ENCODE assay signal across 1 cellular context in genomic region chr3:127002195-127003174, GRCh38.
A peak's percentile ranks its signal among the peaks of the same experiment; 100 is the strongest.
TF ChIP-seq lines count a peak whose summit lies in the region.

No MANE protein-coding gene starts in this region.

TF ChIP-seq in GM12878, 131 proteins besides CTCF, POLR2A, EP300 and RAD21:
- 0 out of 2 replicates have a peak, but pooled peaks have one; percentile 11 for TF ChIP-seq EED (IDR thresholded peaks at IDR 0.05; ENCODE audit: low read depth)
- no peak for TF ChIP-seq RCOR1 (conservative IDR thresholded peaks at IDR 0.05; ENCODE audit: low read depth, low read length)
- TF ChIP-seq GATAD2B (conservative IDR thresholded peaks at IDR 0.05; ENCODE audit: low read depth), result peak; percentile 63; the same call in 1 of the 2 replicates
- 0 out of 2 replicates have a peak, but pooled peaks have one; percentile 13 for TF ChIP-seq RELB (IDR thresholded peaks at IDR 0.05; ENCODE audit: low read depth)
- no peak for TF ChIP-seq E4F1 (IDR thresholded peaks at IDR 0.05; ENCODE audit: borderline replicate concordance, partially characterized antibody)
- TF ChIP-seq ZSCAN29 (IDR thresholded peaks at IDR 0.05), result no peak
- peak; percentile 72 for TF ChIP-seq MTA2 (IDR thresholded peaks at IDR 0.05; ENCODE audit: low read depth)
- TF ChIP-seq ASH2L (IDR thresholded peaks at IDR 0.05; ENCODE audit: borderline replicate concordance, low read depth), result no peak
- TF ChIP-seq MYC (IDR thresholded peaks at IDR 0.05; ENCODE audit: insufficient read depth, insufficient read length, insufficient replicate concordance, low read length, severe bottlenecking), result no peak
- peak; percentile 64; the same call in 1 of the 2 replicates for TF ChIP-seq TCF12 (IDR thresholded peaks at IDR 0.05; ENCODE audit: low read depth, low read length)
- TF ChIP-seq ZNF207 (IDR thresholded peaks at IDR 0.05; ENCODE audit: borderline replicate concordance), result no peak
- peak; percentile 56 for TF ChIP-seq IKZF1 (conservative IDR thresholded peaks at IDR 0.05)
- no peak for TF ChIP-seq SP1 (IDR thresholded peaks at IDR 0.05; ENCODE audit: low read depth, low read length)
- 0 out of 2 replicates have a peak, but pooled peaks have one; percentile 35 for TF ChIP-seq DPF2 (IDR thresholded peaks at IDR 0.05)
- TF ChIP-seq ZBTB33 (IDR thresholded peaks at IDR 0.05), result no peak
- TF ChIP-seq KAT2A (conservative IDR thresholded peaks at IDR 0.05; ENCODE audit: control insufficient read depth, low read depth, low read length), result no peak
- TF ChIP-seq JUND (IDR thresholded peaks at IDR 0.05; ENCODE audit: low read depth, low read length), result no peak
- no peak for TF ChIP-seq SMAD1 (IDR thresholded peaks at IDR 0.05; ENCODE audit: low read depth, partially characterized antibody)
- TF ChIP-seq SREBF1 (IDR thresholded peaks at IDR 0.05; ENCODE audit: low read length), result no peak
- TF ChIP-seq ZNF274 (IDR thresholded peaks at IDR 0.05; ENCODE audit: insufficient read depth, insufficient read length), result no peak
- TF ChIP-seq POU2F2 (IDR thresholded peaks at IDR 0.05; ENCODE audit: borderline replicate concordance, low read depth, low read length), result no peak
- TF ChIP-seq NR2F1 (conservative IDR thresholded peaks at IDR 0.05), result peak; percentile 6; the same call in 1 of the 2 replicates
- peak in 1 of 2 experiments; percentile 41; a peak in 1 of 4 replicates for TF ChIP-seq SRF (IDR thresholded peaks at IDR 0.05; ENCODE audit: low read depth in 2 of 2, low read length in 2 of 2)
- no peak for TF ChIP-seq TBL1XR1 (IDR thresholded peaks at IDR 0.05; ENCODE audit: low read depth, low read length)
- TF ChIP-seq SIX5 (IDR thresholded peaks at IDR 0.05; ENCODE audit: low read depth, low read length, severe bottlenecking), result no peak
- TF ChIP-seq SREBF2 (IDR thresholded peaks at IDR 0.05; ENCODE audit: low read length), result no peak
- no peak for TF ChIP-seq ZNF217 (IDR thresholded peaks at IDR 0.05)
- TF ChIP-seq CBX5 (IDR thresholded peaks at IDR 0.05; ENCODE audit: low read depth), result no peak
- TF ChIP-seq HSF1 (IDR thresholded peaks at IDR 0.05; ENCODE audit: low read depth, low read length), result no peak
- no peak for TF ChIP-seq CEBPZ (IDR thresholded peaks at IDR 0.05; ENCODE audit: low read depth, low read length)
- no peak for TF ChIP-seq E2F4 (IDR thresholded peaks at IDR 0.05; ENCODE audit: low read depth, low read length)
- TF ChIP-seq RB1 (IDR thresholded peaks at IDR 0.05; ENCODE audit: borderline replicate concordance), result no peak
- TF ChIP-seq YBX1 (IDR thresholded peaks at IDR 0.05), result no peak
- no peak for TF ChIP-seq IKZF2 (IDR thresholded peaks at IDR 0.05)
